11 cellular contexts compared by ENCODE assay signal in the genomic region with DNA sequence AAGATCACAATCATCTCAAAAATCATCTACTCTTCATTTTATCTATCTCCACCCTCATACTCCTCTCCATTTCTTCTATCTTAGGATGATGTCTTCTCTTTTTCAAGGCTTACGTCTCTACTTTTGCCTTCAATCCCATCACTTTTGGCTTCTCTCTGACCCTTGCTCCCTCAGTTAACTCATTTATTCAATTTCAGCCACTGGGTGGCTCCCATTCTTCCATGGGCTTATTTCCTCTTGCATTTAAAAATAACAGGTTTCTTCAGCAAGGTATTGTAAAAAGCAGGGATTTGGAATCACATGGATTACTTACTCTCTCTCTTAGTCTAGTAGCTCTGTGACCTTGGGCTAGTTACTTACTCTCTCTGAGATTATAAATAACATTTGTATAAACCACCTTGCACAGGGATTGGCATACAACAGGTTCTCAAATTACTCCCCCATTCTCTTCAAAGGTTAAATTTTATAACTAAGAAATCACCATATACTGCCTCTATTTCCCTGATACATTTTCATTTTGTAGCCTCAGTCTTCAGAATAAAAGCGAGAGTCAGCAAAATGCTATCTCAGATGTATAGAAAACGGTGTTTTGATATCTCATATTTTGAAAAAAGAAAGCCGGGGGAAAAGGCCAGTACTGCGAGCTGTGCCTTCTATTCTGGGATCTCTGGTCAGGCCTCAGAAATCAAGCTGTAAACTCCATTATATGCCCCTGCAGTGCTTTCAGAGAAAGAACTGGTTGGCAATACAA. TPM values are rescaled to one million over a fixed set of nuclear protein-coding genes. Genes with fewer than 3 reads are reported as not detected.
DNase-seq lines count a peak whose midpoint lies in the region; ATAC-seq, FAIRE-seq and TF ChIP-seq lines count a peak whose summit lies in the region.
"Had no signal": no experiment of that assay in that cellular context is flagged by ENCODE, and none has a peak within 500 bp of the region (broad histone marks: within the 10 kb centered on the region; RNA-seq: fewer than 3 reads in every experiment).

No MANE protein-coding gene starts in this region.

- TF ChIP-seq CTCF in 22Rv1 (IDR thresholded peaks at IDR 0.05) (peak; percentile 40), foreskin fibroblast (IDR thresholded peaks at IDR 0.05; ENCODE audit: low read depth, low read length) (peak; percentile 32)

- in situ Hi-C loops in SK-MEL-5 (cut with HindIII; ENCODE audit: low pct_unique_long_range_greater_than_20kb, low sequenced_read_pairs), result no loop called here

- DNase-seq in GM19239 (ENCODE audit: insufficient read length, low spot score), result no peak
- DNase-seq in SK-MEL-5 (ENCODE audit: low read depth, low spot score), result peak; percentile 45
- peak in 1 of 2 donors; percentile 40 for DNase-seq in foreskin fibroblast
- DNase-seq in foreskin melanocyte, result no peak
- DNase-seq in ecto neural progenitor cell (ENCODE audit: low spot score), result no peak
- DNase-seq: CD4-positive, alpha-beta memory T cell; kidney had no signal

- H3K27ac ChIP-seq in 22Rv1, result no peak overlapping the region

- ATAC-seq in GM19455 (IDR thresholded peaks at IDR 0.05; ENCODE audit: unreplicated experiment) (no peak), GM18498 (IDR thresholded peaks at IDR 0.05; ENCODE audit: unreplicated experiment) (no peak)
- ATAC-seq: stimulated activated memory B cell treated with anti-CD40 and anti-IgM and Interleukin-4, amounts not matched to agents 10 μg/mL and 1 μg/mL and 100 μg/mL, for 72 hours had no signal

- peak; percentile 18 for FAIRE-seq in GM19239 (lab: Jason Lieb, UNC)
- FAIRE-seq: kidney had no signal

- no peak overlapping the region for H3K4me3 ChIP-seq in foreskin fibroblast (ENCODE audit: low read depth in 1 of 2, low read length in 2 of 2)

RNA-seq across cellular contexts. Expression of gene ZSCAN12, which starts 5.5 kb away (rescaled TPM):
- total RNA-seq in SK-MEL-5 (2014; rRNA removed; shearing (Covaris generic)), result 1.6 and 1.8 TPM in 2 replicates
- polyA plus RNA-seq in SK-MEL-5 (2015; cell fraction: cytosol; rRNA removed), result 0.44 and 0.58 TPM in 2 replicates
- polyA plus RNA-seq in SK-MEL-5 (2015; cell fraction: nucleus; rRNA removed), result 1.5 and 1.9 TPM in 2 replicates

RNA-seq across cellular contexts. Expression of gene ZKSCAN3, which starts 44.3 kb away (rescaled TPM):
- 4.0 TPM in 2 replicates for total RNA-seq in SK-MEL-5 (2014; rRNA removed; shearing (Covaris generic))
- polyA plus RNA-seq in SK-MEL-5 (2015; cell fraction: cytosol; rRNA removed), result 4.1 and 5.5 TPM in 2 replicates
- 5.4 and 6.3 TPM in 2 replicates for polyA plus RNA-seq in SK-MEL-5 (2015; cell fraction: nucleus; rRNA removed)

RNA-seq across cellular contexts. Expression of gene ZSCAN23, which starts 49.2 kb away (rescaled TPM):
- 1.9 and 4.6 TPM in 2 replicates for total RNA-seq in SK-MEL-5 (2014; rRNA removed; shearing (Covaris generic))
- polyA plus RNA-seq in SK-MEL-5 (2015; cell fraction: cytosol; rRNA removed), result 0.64 and 1.0 TPM in 2 replicates
- 2.2 and 9.1 TPM in 2 replicates for polyA plus RNA-seq in SK-MEL-5 (2015; cell fraction: nucleus; rRNA removed)
- polyA plus RNA-seq: CD4-positive, alpha-beta memory T cell had no signal

RNA-seq across cellular contexts. Expression of gene ZSCAN31, which starts 58.1 kb away (rescaled TPM):
- 2.3 and 4.3 TPM in 2 replicates for total RNA-seq in SK-MEL-5 (2014; rRNA removed; shearing (Covaris generic))
- polyA plus RNA-seq in SK-MEL-5 (2015; cell fraction: cytosol; rRNA removed), result 1.4 and 2.7 TPM in 2 replicates
- 3.2 and 6.2 TPM in 2 replicates for polyA plus RNA-seq in SK-MEL-5 (2015; cell fraction: nucleus; rRNA removed)
